Comparison of ENCODE assay signal across 8 cellular contexts in genomic region chr5:115377468-115378217, GRCh38.
DNase-seq lines count a peak whose midpoint lies in the region; ATAC-seq and TF ChIP-seq lines count a peak whose summit lies in the region.

No MANE protein-coding gene starts in this region.

- H3K79me2 ChIP-seq in mammary epithelial cell (ENCODE audit: insufficient read depth, low read length) = no peaks in the 10 kb centered on the region

- DNase-seq in AG08396 (ENCODE audit: low spot score) (peak; percentile 53), mammary epithelial cell (peak; percentile 66), mucosa of descending colon (no peak), GF-D8 (lab: John Stamatoyannopoulos, UW) (no peak), retina (no peak), MG63 (no peak)

- H3K9me3 ChIP-seq in mammary epithelial cell (replicated peaks; ENCODE audit: insufficient read depth, low read length) (no peaks in the 10 kb centered on the region), mucosa of descending colon (no peaks in the 10 kb centered on the region), MG63 (no peaks in the 10 kb centered on the region)

- 72% methylated on average over 4 of the region's 4 CpGs for WGBS in mammary epithelial cell (ENCODE audit: low coverage, missing lambda C conversion rate)

- ATAC-seq in GM19023 (IDR thresholded peaks at IDR 0.05; ENCODE audit: unreplicated experiment) = peak; percentile 50
- ATAC-seq in HG03342 (IDR thresholded peaks at IDR 0.05; ENCODE audit: unreplicated experiment) = peak; percentile 60
- ATAC-seq in mucosa of descending colon = peak; percentile 70

- CTCF ChIA-PET in mammary epithelial cell (lab: Charles Lee; ENCODE audit: low non-redundant PET) = no interaction called here

- no TSS peak for BruUV-seq in mammary epithelial cell (replicated peaks; lab: Mats Ljungman, UMichigan)

- dilution Hi-C loops in mammary epithelial cell (cut with HindIII; ENCODE audit: low sequenced_read_pairs) = no loop called here

- no peaks in the 10 kb centered on the region for H4K20me1 ChIP-seq in mammary epithelial cell (ENCODE audit: insufficient read depth, low read length)

- H3K9ac ChIP-seq in mammary epithelial cell (ENCODE audit: insufficient read depth, low read length) = no peak overlapping the region

- in situ Hi-C loops in mammary epithelial cell (cut with MboI; ENCODE audit: low sequenced_read_pairs in 2 of 2) = loop anchor here in 1 of 2 donors (10.0 kb wide), 1 partner anchor 197 kb away; no protein-coding TSS in a partner anchor

- H3K36me3 ChIP-seq in mammary epithelial cell (ENCODE audit: insufficient read depth, low read length) (no peaks in the 10 kb centered on the region), mucosa of descending colon (ENCODE audit: low read depth) (no peaks in the 10 kb centered on the region), MG63 (no peaks in the 10 kb centered on the region)

- H3K4me2 ChIP-seq in mammary epithelial cell (ENCODE audit: insufficient read depth, low read depth, low read length) = peak overlapping the region; percentile 57

- TF ChIP-seq CTCF in mammary epithelial cell (conservative IDR thresholded peaks at IDR 0.05 in 1 of 2, IDR thresholded peaks at IDR 0.05 in 1 of 2; ENCODE audit: extremely low read depth in 1 of 2, insufficient read depth in 1 of 2, low read depth in 1 of 2, low read length in 2 of 2) (peak in 1 of 2 donors; percentile 29), mucosa of descending colon (IDR thresholded peaks at IDR 0.05) (no peak)

- H3K27ac ChIP-seq in mammary epithelial cell (ENCODE audit: insufficient read depth, low read depth, low read length) = no peak overlapping the region

- H2AFZ ChIP-seq in mammary epithelial cell (ENCODE audit: low read depth, low read length) = no peak overlapping the region

- intact Hi-C loops in mammary epithelial cell (cut with micrococcal nuclease) (loop anchor here (5.0 kb wide), 1 partner anchor 85 kb away; no protein-coding TSS in a partner anchor), mucosa of descending colon (cut with DNase I, micrococcal nuclease) (loop anchor here in 1 of 2 donors (10.0 kb wide), 1 partner anchor 197 kb away; no protein-coding TSS in a partner anchor)

- no peaks in the 10 kb centered on the region for H3K27me3 ChIP-seq in mammary epithelial cell (ENCODE audit: insufficient read depth, low read length)
- H3K27me3 ChIP-seq in MG63 = no peaks in the 10 kb centered on the region

- H3K4me3 ChIP-seq in mammary epithelial cell (replicated peaks in 1 of 3; ENCODE audit: insufficient read depth in 1 of 3, low read depth in 2 of 3, low read length in 3 of 3) (no peak overlapping the region), mucosa of descending colon (no peak overlapping the region), MG63 (no peak overlapping the region)

- H3K4me1 ChIP-seq in mammary epithelial cell (ENCODE audit: insufficient read depth, low read length) = peaks cover 21% of the 10 kb centered on the region
- H3K4me1 ChIP-seq in mucosa of descending colon (ENCODE audit: low read depth) = peaks cover 8% of the 10 kb centered on the region

Comparison
In these comparisons a context has a peak if more than half of its experiments do, and no peak if none do; other contexts are left out.
1. DNase-seq: peak in AG08396 (single experiment) and mammary epithelial cell (single experiment); none in mucosa of descending colon (0 of 3), GF-D8 (single experiment), retina (single experiment) and MG63 (single experiment).
2. Peak in every context shown above with its lines, with median percentiles within 50 percentile points of each other: ATAC-seq.